Comparison of ENCODE assay signal across 18 cellular contexts in genomic region chr2:208490492-208490891, GRCh38.
"Had no signal": no experiment of that assay in that cellular context is flagged by ENCODE, and none has a peak within 500 bp of the region (broad histone marks: within the 10 kb centered on the region; RNA-seq: fewer than 3 reads in every experiment).

No MANE protein-coding gene starts in this region.

- DNase-seq: activated B cell treated with CpG ODN at 0.5 μM for 24 hours; activated CD4-positive, alpha-beta T cell treated with anti-CD3 and anti-CD28 coated beads for 1 hour; activated CD4-positive, alpha-beta T cell treated with anti-CD3 and anti-CD28 coated beads, Interleukin-2, amount 10 ng/mL, durations not matched to agents 24 days and 14 days; activated CD4-positive, alpha-beta T cell treated with anti-CD3 and anti-CD28 coated beads, Interleukin-2, amount 50 U/mL, for 48 hours; activated CD8-positive, alpha-beta memory T cell treated with anti-CD3 and anti-CD28 coated beads, Interleukin-2, amount 10 ng/mL, durations not matched to agents 7 days and 5 days; activated effector memory CD4-positive, alpha-beta T cell treated with Interleukin-2 at 50 U/mL for 16 hours; activated naive CD4-positive, alpha-beta T cell; activated T-cell treated with anti-CD3 and anti-CD28 coated beads, Interleukin-2, amount 50 U/mL, for 24 hours; aorta; cortex of kidney; Kasumi-1; KBM-7; NCI-H1694 treated with DMSO at 0.1 percent for 48 hours; NCI-H2171; NCI-H2227 treated with DMSO at 0.1 percent for 48 hours; PC-3; T-helper 17 cell; T1000 had no signal
